21 cellular contexts compared by ENCODE assay signal in the genomic region with DNA sequence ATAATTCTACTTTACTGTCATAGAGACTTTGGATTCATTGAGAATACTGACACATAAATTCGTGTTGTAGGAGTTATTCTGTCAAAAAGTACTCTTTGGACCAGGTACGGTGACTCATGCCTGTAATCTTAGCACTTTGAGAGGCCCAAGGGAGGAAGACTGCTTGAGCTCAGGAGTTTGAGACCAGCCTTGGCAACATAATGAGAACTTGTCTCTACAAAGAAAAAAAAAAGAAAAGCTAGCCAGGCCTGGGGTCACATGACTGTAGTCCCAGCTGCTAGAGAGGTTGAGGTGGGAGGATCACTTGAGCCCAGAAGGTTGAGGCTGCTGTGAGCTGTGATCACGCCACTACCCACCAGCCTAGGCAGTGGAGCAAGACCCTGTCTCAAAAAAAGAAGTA.
"Had no signal": no experiment of that assay in that cellular context is flagged by ENCODE, and none has a peak within 500 bp of the region (broad histone marks: within the 10 kb centered on the region; RNA-seq: fewer than 3 reads in every experiment).

No MANE protein-coding gene starts in this region.

- H3K9me3 ChIP-seq: colonic mucosa, tibial nerve, vagina had no signal

- H3K4me3 ChIP-seq: colonic mucosa, lung, tibial nerve, vagina had no signal

- DNase-seq: activated CD4-positive, alpha-beta T cell treated with anti-CD3 and anti-CD28 coated beads for 36 hours; activated CD4-positive, alpha-beta T cell treated with anti-CD3 and anti-CD28 coated beads, Interleukin-2, amount 50 U/mL, for 48 hours; activated T-cell treated with anti-CD3 and anti-CD28 coated beads for 4 hours; amniotic stem cell; colonic mucosa; endodermal cell; foreskin melanocyte; glutamatergic neuron; kidney; nephron progenitor cell; posterior cingulate gyrus; retina; stimulated activated CD4-positive, alpha-beta T cell treated with anti-CD3 and anti-CD28 coated beads, Interleukin-12 subunit alpha, Interleukin-12 subunit beta, amount 100 ng/mL, for 4 hours; stimulated activated CD4-positive, alpha-beta T cell treated with anti-CD3 and anti-CD28 coated beads, Interleukin-1b, Interleukin-23, amount 100 ng/mL, for 48 hours; stimulated activated naive CD8-positive, alpha-beta T cell treated with anti-CD3 and anti-CD28 coated beads, Interleukin-15, Interleukin-2, amounts not matched to agents 100 U/mL and 50 U/mL, for 24 hours; substantia nigra had no signal

- H3K27ac ChIP-seq: colonic mucosa, epithelial cell of prostate, tibial nerve, vagina had no signal

- ATAC-seq: activated CD4-positive, alpha-beta T cell treated with anti-CD3 and anti-CD28 coated beads for 36 hours; left lobe of liver; stimulated activated naive CD8-positive, alpha-beta T cell treated with anti-CD3 and anti-CD28 coated beads, Interleukin-15, Interleukin-2, amounts not matched to agents 100 U/mL and 50 U/mL, for 24 hours had no signal

- H3K27me3 ChIP-seq: colonic mucosa, tibial nerve, vagina had no signal

- H3K4me1 ChIP-seq: colonic mucosa, tibial nerve, vagina had no signal

- H3K36me3 ChIP-seq: colonic mucosa had no signal

- FAIRE-seq: kidney had no signal
